Comparison of ENCODE assay signal across 12 cellular contexts in the genomic region with DNA sequence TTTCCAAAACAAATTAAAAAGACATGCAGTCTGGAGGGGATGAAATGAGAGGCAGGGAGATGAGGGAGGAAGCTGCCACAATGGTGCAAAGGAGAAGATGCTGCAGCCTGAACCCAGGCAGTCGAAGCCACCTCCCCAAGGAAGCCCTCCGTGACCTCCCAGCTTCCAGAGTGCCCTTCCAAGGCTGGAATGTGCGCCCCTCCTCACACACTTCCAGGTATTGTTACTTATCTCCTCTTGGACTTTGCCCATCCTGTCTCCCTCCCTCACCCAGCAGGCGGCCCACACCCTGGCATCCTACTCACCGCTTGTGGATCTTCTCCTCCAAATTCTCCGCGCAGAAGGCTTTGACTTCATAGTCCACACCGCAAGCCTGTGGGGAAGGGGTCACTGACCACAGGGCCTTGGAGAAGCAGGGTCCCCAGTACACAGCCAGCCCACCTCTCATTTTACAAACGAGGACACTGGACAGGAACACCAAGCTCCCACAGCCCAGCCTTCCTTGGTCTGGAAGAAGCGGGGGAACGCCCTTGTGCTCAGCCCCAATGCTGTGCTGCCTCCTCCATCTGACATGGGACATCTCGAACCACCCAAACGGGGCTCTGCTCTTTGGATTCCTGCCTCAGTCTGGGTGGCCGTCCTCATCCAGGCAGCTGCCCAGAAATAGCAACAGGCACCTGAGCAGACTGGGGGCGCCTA. TPM values are rescaled to one million over a fixed set of nuclear protein-coding genes. Genes with fewer than 3 reads are reported as not detected.
DNase-seq lines count a peak whose midpoint lies in the region; ATAC-seq, FAIRE-seq and TF ChIP-seq lines count a peak whose summit lies in the region.
"Had no signal": no experiment of that assay in that cellular context is flagged by ENCODE, and none has a peak within 500 bp of the region (broad histone marks: within the 10 kb centered on the region; RNA-seq: fewer than 3 reads in every experiment).

No MANE protein-coding gene starts in this region.

- no peaks in the 10 kb centered on the region for H3K79me2 ChIP-seq in endothelial cell of umbilical vein (ENCODE audit: control insufficient read depth, insufficient read depth, low read length)

- H3K4me1 ChIP-seq in endothelial cell of umbilical vein (ENCODE audit: control insufficient read depth, extremely low read depth, insufficient read depth, low read length) (peaks cover 22% of the 10 kb centered on the region), aorta (ENCODE audit: control insufficient read depth in 1 of 2, insufficient read depth in 2 of 2, low read length in 2 of 2) (no peaks in the 10 kb centered on the region)
- H3K4me1 ChIP-seq: ascending aorta, pancreas, SJSA1 had no signal

- dilution Hi-C loops in endothelial cell of umbilical vein (cut with MboI; ENCODE audit: extremely low pct_ligation_motif_present, low sequenced_read_pairs) = no loop called here

- no peak overlapping the region for H2AFZ ChIP-seq in endothelial cell of umbilical vein (ENCODE audit: low read depth, low read length)

- H3K27me3 ChIP-seq in endothelial cell of umbilical vein (ENCODE audit: control insufficient read depth in 2 of 2, insufficient read depth in 2 of 2, low read length in 2 of 2) (no peaks in the 10 kb centered on the region), aorta (ENCODE audit: control insufficient read depth in 1 of 2, insufficient read depth in 2 of 2, low read length in 1 of 2) (no peaks in the 10 kb centered on the region)
- H3K27me3 ChIP-seq: ascending aorta, pancreas, SJSA1 had no signal

- peak; percentile 18 for FAIRE-seq in endothelial cell of umbilical vein (lab: Jason Lieb, UNC)
- FAIRE-seq: pancreas had no signal

- H3K9ac ChIP-seq in endothelial cell of umbilical vein (replicated peaks; ENCODE audit: extremely low read depth, insufficient read depth, low read length) = no peak overlapping the region

- no peak for ATAC-seq in Right ventricle myocardium superior (ENCODE audit: poor library complexity)
- no peak for ATAC-seq in Right ventricle myocardium inferior
- ATAC-seq in aorta (ENCODE audit: low FRiP score) = no peak

- H3K4me3 ChIP-seq in endothelial cell of umbilical vein (replicated peaks in 1 of 3; ENCODE audit: insufficient read depth in 1 of 3, low read depth in 1 of 3, low read length in 3 of 3) = no peak overlapping the region
- no peak overlapping the region for H3K4me3 ChIP-seq in aorta (ENCODE audit: low read length in 2 of 2)
- H3K4me3 ChIP-seq: ascending aorta, pancreas, SJSA1 had no signal

- intact Hi-C loops in Right ventricle myocardium superior (cut with DNase I) (loop anchor here (1.0 kb wide), 1 partner anchor 103 kb away; no protein-coding TSS in a partner anchor), Right ventricle myocardium inferior (cut with DNase I) (loop anchor here (1.0 to 5.0 kb wide), 3 partner anchors 47 to 251 kb away; no protein-coding TSS in a partner anchor), endothelial cell of umbilical vein (cut with micrococcal nuclease) (loop anchor here (1.0 to 2.0 kb wide), 6 partner anchors 12 to 252 kb away; no protein-coding TSS in a partner anchor), aorta (cut with DNase I) (loop anchor here (1.0 to 10.0 kb wide), 3 partner anchors 101 to 254 kb away; no protein-coding TSS in a partner anchor)

- TF ChIP-seq CTCF in endothelial cell of umbilical vein (IDR thresholded peaks at IDR 0.05; ENCODE audit: extremely low read depth in 1 of 2, insufficient read depth in 1 of 2, low read depth in 1 of 2, low read length in 2 of 2) = no peak

- no peaks in the 10 kb centered on the region for H3K9me3 ChIP-seq in endothelial cell of umbilical vein (replicated peaks; ENCODE audit: control insufficient read depth, insufficient read depth, low read length)
- no peaks in the 10 kb centered on the region for H3K9me3 ChIP-seq in aorta (ENCODE audit: control insufficient read depth, low read length)
- H3K9me3 ChIP-seq: ascending aorta, pancreas, SJSA1 had no signal

- peak; percentile 40 for DNase-seq in Right ventricle myocardium superior
- DNase-seq in Right ventricle myocardium inferior (ENCODE audit: missing footprints) = no peak
- peak; percentile 58 for DNase-seq in endothelial cell of umbilical vein (ENCODE audit: low read depth, low spot score)
- DNase-seq in mucosa of gallbladder (ENCODE audit: low spot score) = peak; percentile 37
- DNase-seq in aorta = peak; percentile 35 to 77
- no peak for DNase-seq in HPDE6-E6E7 (ENCODE audit: extremely low spot score)
- no peak for DNase-seq in mesenteric fat pad (ENCODE audit: low spot score)
- no peak for DNase-seq in activated CD4-positive, CD25-positive, alpha-beta regulatory T cell treated with anti-CD3 and anti-CD28 coated beads, Interleukin-2, amount 50 U/mL, for 72 hours

- TF ChIP-seq POLR2A in endothelial cell of umbilical vein (IDR thresholded peaks at IDR 0.05; ENCODE audit: low read depth, low read length) = no peak

- H3K9me1 ChIP-seq in endothelial cell of umbilical vein (replicated peaks; ENCODE audit: control insufficient read depth, extremely low read depth, insufficient read depth, low read length) = no peaks in the 10 kb centered on the region

- no TSS peak for BruUV-seq in endothelial cell of umbilical vein (replicated peaks; lab: Mats Ljungman, UMichigan)

- WGBS in aorta, 2 donors = 85 to 89% methylated on average over 15 of the region's 15 CpGs

- POLR2A ChIA-PET in endothelial cell of umbilical vein (lab: Charles Lee) = interaction anchor here (1.2 kb wide), 1 partner anchor 33 kb away, joined by 4 read pairs; no protein-coding TSS in a partner anchor

- no peaks in the 10 kb centered on the region for H4K20me1 ChIP-seq in endothelial cell of umbilical vein (replicated peaks; ENCODE audit: control insufficient read depth, extremely low read depth, insufficient read depth, low read length)

- CTCF ChIA-PET in endothelial cell of umbilical vein (lab: Charles Lee) = interaction anchor here (0.6 to 4.6 kb wide), 30 partner anchors 9 to 252 kb away, joined by 3 to 166 read pairs (median 9); a partner anchor contains a TSS

- H3K27ac ChIP-seq in endothelial cell of umbilical vein (ENCODE audit: insufficient read depth, low read depth, low read length) = peak overlapping the region; percentile 15
- H3K27ac ChIP-seq in aorta (ENCODE audit: low read depth in 1 of 2, low read length in 2 of 2) = no peak overlapping the region
- H3K27ac ChIP-seq: ascending aorta, pancreas, SJSA1 had no signal

- H3K36me3 ChIP-seq in endothelial cell of umbilical vein (ENCODE audit: control insufficient read depth in 2 of 2, extremely low read depth in 1 of 2, insufficient read depth in 2 of 2, low read length in 2 of 2) (peaks cover 10 to 54% of the 10 kb centered on the region in 2 experiments), aorta (ENCODE audit: control insufficient read depth in 1 of 2, insufficient read depth in 2 of 2, low read length in 1 of 2) (no peaks in the 10 kb centered on the region)
- H3K36me3 ChIP-seq: SJSA1 had no signal

- H3K4me2 ChIP-seq in endothelial cell of umbilical vein (ENCODE audit: insufficient read depth, low read length) = peak overlapping the region; percentile 1

TF ChIP-seq in endothelial cell of umbilical vein, 7 proteins besides CTCF, POLR2A, EP300 and RAD21:
- TF ChIP-seq GATA2 (IDR thresholded peaks at IDR 0.05; ENCODE audit: insufficient read depth, insufficient read length, low read depth, low read length) (no peak), POLR2AphosphoS5 (IDR thresholded peaks at IDR 0.05; ENCODE audit: insufficient read depth, low read depth, low read length) (peak; percentile 38)

RNA-seq across cellular contexts. Expression of a gene that starts 40.3 kb away (rescaled TPM):
- total RNA-seq in Right ventricle myocardium superior = 0.11 TPM
- 0.16 TPM for total RNA-seq in Right ventricle myocardium inferior
- not detected in 2 replicates for total RNA-seq in endothelial cell of umbilical vein
- not detected in 2 replicates for polyA plus RNA-seq in endothelial cell of umbilical vein
- polyA plus RNA-seq in endothelial cell of umbilical vein (2011; cell fraction: cytosol; rRNA removed) = not detected in 2 replicates
- polyA plus RNA-seq in endothelial cell of umbilical vein (2011; cell fraction: nucleus; rRNA removed) = not detected in 2 replicates
- polyA plus RNA-seq in endothelial cell of umbilical vein (2012) = 0.07 and 0.11 TPM in 2 replicates
- polyA minus RNA-seq in endothelial cell of umbilical vein = not detected in 2 replicates
- not detected for polyA minus RNA-seq in endothelial cell of umbilical vein (2011; cell fraction: cytosol; rRNA and poly(A)+ RNA removed)
- polyA minus RNA-seq in endothelial cell of umbilical vein (2011; cell fraction: nucleus; rRNA and poly(A)+ RNA removed) = not detected in 2 replicates
- 0.17 TPM for total RNA-seq in mucosa of gallbladder
- total RNA-seq in aorta = under 1 TPM; 0.30 to 0.36 TPM
- not detected for polyA plus RNA-seq in aorta
- 1.6 TPM for total RNA-seq in mesenteric fat pad
- total RNA-seq: ascending aorta, SJSA1 had no signal
- polyA plus RNA-seq: AG04450 had no signal

Comparison
In these comparisons a context has a peak if more than half of its experiments do, and no peak if none do; other contexts are left out.
1. DNase-seq: peak in Right ventricle myocardium superior (single experiment), endothelial cell of umbilical vein (single experiment), mucosa of gallbladder (single experiment) and aorta (2 of 2); none in Right ventricle myocardium inferior (single experiment), HPDE6-E6E7 (single experiment), mesenteric fat pad (single experiment) and activated CD4-positive, CD25-positive, alpha-beta regulatory T cell treated with anti-CD3 and anti-CD28 coated beads, Interleukin-2, amount 50 U/mL, for 72 hours (single experiment).